ENCODE assay signal across 1 cellular context in genomic region chr17:62595484-62595883, GRCh38.
TF ChIP-seq lines count a peak whose summit lies in the region.

No MANE protein-coding gene starts in this region.

TF ChIP-seq in HepG2, 621 proteins besides CTCF, POLR2A, EP300 and RAD21 (continued from another document):
- TF ChIP-seq PRDM4 (CRISPR knock-in tag; IDR thresholded peaks at IDR 0.05; ENCODE audit: borderline replicate concordance) = no peak
